11 cellular contexts compared by ENCODE assay signal in genomic region chr1:202959276-202959620, GRCh38. TPM values are rescaled to one million over a fixed set of nuclear protein-coding genes. Genes with fewer than 3 reads are reported as not detected.
A peak's percentile ranks its signal among the peaks of the same experiment; 100 is the strongest.
DNase-seq lines count a peak whose midpoint lies in the region; ATAC-seq, FAIRE-seq and TF ChIP-seq lines count a peak whose summit lies in the region.
"Had no signal": no experiment of that assay in that cellular context is flagged by ENCODE, and none has a peak within 500 bp of the region (broad histone marks: within the 10 kb centered on the region; RNA-seq: fewer than 3 reads in every experiment).

No MANE protein-coding gene starts in this region.

- no peak overlapping the region for H3K4me3 ChIP-seq in A549
- peak overlapping the region in 1 of 2 experiments; percentile 82; a peak in 1 of 4 replicates for H3K4me3 ChIP-seq in HCT116 (replicated peaks in 1 of 2; ENCODE audit: low read depth in 1 of 2, low read length in 2 of 2)
- no peak overlapping the region for H3K4me3 ChIP-seq in foreskin fibroblast (ENCODE audit: low read depth in 1 of 2, low read length in 2 of 2)

- H3K4me2 ChIP-seq in A549: peak overlapping the region; percentile 91
- peak overlapping the region; percentile 84 for H3K4me2 ChIP-seq in HCT116 (ENCODE audit: low read length)

- peak; percentile 37 to 64 for DNase-seq in A549 (ENCODE audit: low read depth in 1 of 2, low spot score in 1 of 2)
- DNase-seq in HCT116 (ENCODE audit: low read depth, low spot score): peak; percentile 43
- peak; percentile 58 for DNase-seq in RCC 7860 (ENCODE audit: low spot score)
- peak; percentile 70 to 81 for DNase-seq in foreskin fibroblast
- no peak for DNase-seq in ureter (ENCODE audit: low spot score)
- no peak for DNase-seq in ecto neural progenitor cell (ENCODE audit: low spot score)
- no peak for DNase-seq in stimulated activated naive CD8-positive, alpha-beta T cell treated with anti-CD3 and anti-CD28 coated beads, Interleukin-15, Interleukin-2, amounts not matched to agents 100 U/mL and 50 U/mL, for 24 hours
- DNase-seq: nucleus accumbens had no signal

- CTCF ChIA-PET in A549 (lab: Yijun Ruan, JAX): interaction anchor here (0.7 to 1.8 kb wide), 3 partner anchors 11 to 16 kb away, joined by 3 to 5 read pairs (median 3); no protein-coding TSS in a partner anchor
- CTCF ChIA-PET in HCT116 (lab: Charles Lee): interaction anchor here (1.3 to 1.4 kb wide), 3 partner anchors 32 to 314 kb away, joined by 3 to 4 read pairs (median 3); partner anchors contain the start of gene KLHL12

- TF ChIP-seq CTCF in A549 (IDR thresholded peaks at IDR 0.05) (no peak), HCT116 (IDR thresholded peaks at IDR 0.05 in 2 of 3, conservative IDR thresholded peaks at IDR 0.05 in 1 of 3; ENCODE audit: borderline replicate concordance in 1 of 3, insufficient read depth in 1 of 3, low read depth in 2 of 3, low read length in 2 of 3) (no peak), foreskin fibroblast (IDR thresholded peaks at IDR 0.05; ENCODE audit: low read depth, low read length) (no peak)

- no peak for TF ChIP-seq POLR2A in A549 (IDR thresholded peaks at IDR 0.05; ENCODE audit: low read length)
- no peak for TF ChIP-seq POLR2A in HCT116 (IDR thresholded peaks at IDR 0.05; ENCODE audit: borderline replicate concordance, extremely low read depth, insufficient read depth, insufficient read length)

- H3K9me2 ChIP-seq in HCT116 (ENCODE audit: insufficient read depth): no peaks in the 10 kb centered on the region

- H3K36me3 ChIP-seq in HCT116 (ENCODE audit: control insufficient read depth in 1 of 2, insufficient read depth in 2 of 2, low read length in 2 of 2): no peaks in the 10 kb centered on the region

- H3K9ac ChIP-seq in HCT116 (ENCODE audit: low read length): peak overlapping the region; percentile 33

- TF ChIP-seq EP300 in A549 (IDR thresholded peaks at IDR 0.05): no peak

- H2AFZ ChIP-seq in HCT116 (ENCODE audit: low read depth, low read length, poor library complexity, severe bottlenecking): no peak overlapping the region

- RAD21 ChIA-PET in HCT116 (lab: Charles Lee; ENCODE audit: low non-redundant PET in 1 of 2, low total read pairs in 2 of 2, uncharacterized antibody in 2 of 2, unreplicated experiment in 2 of 2): no interaction called here

- POLR2A ChIA-PET in A549 (lab: Yijun Ruan, JAX): interaction anchor here (0.6 to 1.3 kb wide), 2 partner anchors 48 to 618 kb away, joined by 3 to 5 read pairs; partner anchors contain the start of gene TMEM183A
- POLR2A ChIA-PET in HCT116 (lab: Charles Lee): interaction anchor here (0.9 to 1.3 kb wide), 3 partner anchors 8 to 48 kb away, joined by 3 read pairs; partner anchors contain the start of genes KLHL12 and TMEM183A

- no peaks in the 10 kb centered on the region for H3K27me3 ChIP-seq in HCT116 (ENCODE audit: insufficient read depth, low read length)

- H3K9me3 ChIP-seq in A549: no peaks in the 10 kb centered on the region
- no peaks in the 10 kb centered on the region for H3K9me3 ChIP-seq in HCT116 (ENCODE audit: control insufficient read depth in 1 of 2, insufficient read depth in 1 of 2, low read depth in 1 of 2, low read length in 2 of 2)

- FAIRE-seq in A549 (lab: Jason Lieb, UNC) (no peak), RCC 7860 (lab: Jason Lieb, UNC) (peak; percentile 49)
- FAIRE-seq: endometrium, G401.6 had no signal

- no peaks in the 10 kb centered on the region for H4K20me1 ChIP-seq in HCT116 (ENCODE audit: insufficient read depth)

- TF ChIP-seq RAD21 in A549 (conservative IDR thresholded peaks at IDR 0.05 in 1 of 2, IDR thresholded peaks at IDR 0.05 in 1 of 2) (no peak), HCT116 (IDR thresholded peaks at IDR 0.05; ENCODE audit: low read depth) (no peak)

- H3K27ac ChIP-seq in A549: 0 out of 6 replicates have a peak overlapping the region, but pooled peaks of 1 of the 2 experiments have one; percentile 6
- peak overlapping the region; percentile 49; the same call in 1 of the 2 replicates for H3K27ac ChIP-seq in HCT116 (ENCODE audit: low read depth, low read length)

- ATAC-seq in A549 (peak; percentile 31 to 54; a peak in 4 of 6 replicates), HCT116 (peak; percentile 58), GM18870 (IDR thresholded peaks at IDR 0.05; ENCODE audit: unreplicated experiment) (no peak)
- no peak for ATAC-seq in stimulated activated naive CD8-positive, alpha-beta T cell treated with anti-CD3 and anti-CD28 coated beads, Interleukin-15, Interleukin-2, amounts not matched to agents 100 U/mL and 50 U/mL, for 24 hours

- peaks cover 38% of the 10 kb centered on the region for H3K79me2 ChIP-seq in HCT116 (ENCODE audit: insufficient read depth, low read length)

- no TSS peak for BruUV-seq in HCT116 (replicated peaks; lab: Mats Ljungman, UMichigan)

- H3K4me1 ChIP-seq in A549 (peaks cover 27% of the 10 kb centered on the region), HCT116 (ENCODE audit: control insufficient read depth in 1 of 2, insufficient read depth in 2 of 2, low read length in 2 of 2) (peaks cover 23 to 34% of the 10 kb centered on the region in 2 experiments)

- intact Hi-C loops in HCT116 (cut with micrococcal nuclease): no loop called here

- WGBS in A549 (ENCODE audit: missing lambda C conversion rate): 5% methylated on average over 1 of the region's 1 CpG

TF ChIP-seq in A549, 52 proteins besides CTCF, POLR2A, EP300 and RAD21:
- TF ChIP-seq CEBPB (IDR thresholded peaks at IDR 0.05) (peak in 1 of 2 experiments; percentile 47; a peak in 1 of 4 replicates), FOSL2 (IDR thresholded peaks at IDR 0.05) (no peak), FOSL2 (CRISPR knock-in tag; IDR thresholded peaks at IDR 0.05) (peak; percentile 61), SMC3 (IDR thresholded peaks at IDR 0.05) (no peak)

TF ChIP-seq in HCT116, 20 proteins besides CTCF, POLR2A, EP300 and RAD21:
- TF ChIP-seq SP1 (IDR thresholded peaks at IDR 0.05; ENCODE audit: low read depth) (peak; percentile 64), ZBTB33 (IDR thresholded peaks at IDR 0.05; ENCODE audit: extremely low read depth, insufficient replicate concordance, low read length) (no peak), CBX3 (IDR thresholded peaks at IDR 0.05; ENCODE audit: low read depth) (peak; percentile 50; the same call in 1 of the 2 replicates), JUND (IDR thresholded peaks at IDR 0.05) (peak; percentile 76), FOSL1 (IDR thresholded peaks at IDR 0.05; ENCODE audit: low read depth) (peak; percentile 75), CEBPB (IDR thresholded peaks at IDR 0.05; ENCODE audit: low read depth) (peak; percentile 94), MAX (IDR thresholded peaks at IDR 0.05) (peak; percentile 63), ZFX (IDR thresholded peaks at IDR 0.05) (no peak)

RNA-seq across cellular contexts. Expression of gene ADIPOR1, which starts 1.1 kb away (rescaled TPM):
- polyA plus RNA-seq in A549 (2011; rRNA removed) (131 and 149 TPM in 2 replicates), A549 (2017; fragmentation: RNase III; extraction: RNeasy Plus Mini Kit Qiagen cat#74134 plus additional on column Dnase treatment) (51.4 to 56.4 TPM (median 55.2 TPM) in 3 replicates)
- polyA plus RNA-seq in A549 (2012; cell fraction: cytosol; rRNA removed): 64.2 and 82.2 TPM in 2 replicates
- 28.4 and 37.9 TPM in 2 replicates for polyA plus RNA-seq in A549 (2012; cell fraction: nucleus; rRNA removed)
- polyA minus RNA-seq in A549 (2011; rRNA and poly(A)+ RNA removed): 152 and 176 TPM in 2 replicates
- total RNA-seq in HCT116 (2021; ENCODE audit: unreplicated experiment) (89.8 TPM), ureter (86.0 TPM)
- 106 and 113 TPM in 2 replicates for polyA plus RNA-seq in HCT116 (2012)

RNA-seq across cellular contexts. Expression of gene CYB5R1, which starts 7.8 kb away (rescaled TPM):
- polyA plus RNA-seq in A549 (2011; rRNA removed) (15.9 and 19.0 TPM in 2 replicates), A549 (2017; fragmentation: RNase III; extraction: RNeasy Plus Mini Kit Qiagen cat#74134 plus additional on column Dnase treatment) (16.5 to 19.3 TPM (median 19.3 TPM) in 3 replicates)
- 14.2 and 15.8 TPM in 2 replicates for polyA plus RNA-seq in A549 (2012; cell fraction: cytosol; rRNA removed)
- polyA plus RNA-seq in A549 (2012; cell fraction: nucleus; rRNA removed): 18.7 and 19.8 TPM in 2 replicates
- polyA minus RNA-seq in A549 (2011; rRNA and poly(A)+ RNA removed): 13.1 and 19.2 TPM in 2 replicates
- total RNA-seq in HCT116 (2021; ENCODE audit: unreplicated experiment) (16.5 TPM), ureter (142 TPM)
- 16.0 and 22.5 TPM in 2 replicates for polyA plus RNA-seq in HCT116 (2012)

RNA-seq across cellular contexts. Expression of gene KLHL12, which starts 32.2 kb away (rescaled TPM):
- polyA plus RNA-seq in A549 (2011; rRNA removed) (59.4 and 60.3 TPM in 2 replicates), A549 (2017; fragmentation: RNase III; extraction: RNeasy Plus Mini Kit Qiagen cat#74134 plus additional on column Dnase treatment) (18.2 to 19.9 TPM (median 19.4 TPM) in 3 replicates)
- 12.6 and 14.3 TPM in 2 replicates for polyA plus RNA-seq in A549 (2012; cell fraction: cytosol; rRNA removed)
- 11.6 and 21.6 TPM in 2 replicates for polyA plus RNA-seq in A549 (2012; cell fraction: nucleus; rRNA removed)
- polyA minus RNA-seq in A549 (2011; rRNA and poly(A)+ RNA removed): 33.9 and 35.8 TPM in 2 replicates
- total RNA-seq in HCT116 (2021; ENCODE audit: unreplicated experiment) (33.8 TPM), ureter (35.4 TPM)
- 26.5 and 31.1 TPM in 2 replicates for polyA plus RNA-seq in HCT116 (2012)

RNA-seq across cellular contexts. Expression of gene TMEM183A, which starts 47.9 kb away (rescaled TPM):
- polyA plus RNA-seq in A549 (2011; rRNA removed) (114 and 123 TPM in 2 replicates), A549 (2017; fragmentation: RNase III; extraction: RNeasy Plus Mini Kit Qiagen cat#74134 plus additional on column Dnase treatment) (46.3 to 49.4 TPM (median 48.4 TPM) in 3 replicates)
- polyA plus RNA-seq in A549 (2012; cell fraction: cytosol; rRNA removed): 61.0 and 67.8 TPM in 2 replicates
- 40.6 and 60.6 TPM in 2 replicates for polyA plus RNA-seq in A549 (2012; cell fraction: nucleus; rRNA removed)
- 107 and 128 TPM in 2 replicates for polyA minus RNA-seq in A549 (2011; rRNA and poly(A)+ RNA removed)
- total RNA-seq in HCT116 (2021; ENCODE audit: unreplicated experiment) (64.7 TPM), ureter (50.7 TPM)
- polyA plus RNA-seq in HCT116 (2012): 45.5 and 47.6 TPM in 2 replicates

Comparison
In these comparisons a context has a peak if more than half of its experiments do, and no peak if none do; other contexts are left out.
1. ATAC-seq: peak in A549 (2 of 2) and HCT116 (single experiment); none in GM18870 (single experiment) and stimulated activated naive CD8-positive, alpha-beta T cell treated with anti-CD3 and anti-CD28 coated beads, Interleukin-15, Interleukin-2, amounts not matched to agents 100 U/mL and 50 U/mL, for 24 hours (single experiment).
2. DNase-seq: peak in A549 (2 of 2), HCT116 (single experiment), RCC 7860 (single experiment) and foreskin fibroblast (2 of 2); none in ureter (single experiment), ecto neural progenitor cell (single experiment) and stimulated activated naive CD8-positive, alpha-beta T cell treated with anti-CD3 and anti-CD28 coated beads, Interleukin-15, Interleukin-2, amounts not matched to agents 100 U/mL and 50 U/mL, for 24 hours (single experiment).
3. Of the 6 proteins assayed by ChIP-seq in both A549 and HCT116: peak only in A549: none; only in HCT116: MAX; in both: none; in neither: 4; mixed calls (peak in some experiments, not most) for 1.